8 cellular contexts compared by ENCODE assay signal in genomic region chr16:88811850-88812736, GRCh38. TPM values are rescaled to one million over a fixed set of nuclear protein-coding genes. Genes with fewer than 3 reads are reported as not detected.
DNase-seq lines count a peak whose midpoint lies in the region; ATAC-seq and TF ChIP-seq lines count a peak whose summit lies in the region.

TSS of gene APRT (minus strand) at chr16:88811928. CDS start at chr16:88811899, 29 bp downstream.

- no peaks in the 10 kb centered on the region for H3K27me3 ChIP-seq in GM23338 (ENCODE audit: insufficient read depth)
- H3K27me3 ChIP-seq in fibroblast of lung (ENCODE audit: control insufficient read depth, insufficient read depth, low read length): no peaks in the 10 kb centered on the region

- peak; percentile 30 to 59 for TF ChIP-seq CTCF in GM23338 (conservative IDR thresholded peaks at IDR 0.05; ENCODE audit: low read depth in 2 of 2)
- TF ChIP-seq CTCF in fibroblast of lung (conservative IDR thresholded peaks at IDR 0.05 in 1 of 2, IDR thresholded peaks at IDR 0.05 in 1 of 2; ENCODE audit: low read depth in 1 of 2, low read length in 2 of 2): peak; percentile 5 to 22

- peak within 1 kb of the TSS; percentile 99 for H3K4me2 ChIP-seq in GM23338
- H3K4me2 ChIP-seq in fibroblast of lung (ENCODE audit: extremely low read depth, insufficient read depth, low read length): peak within 1 kb of the TSS; percentile 83

- POLR2A ChIA-PET in naive thymus-derived CD8-positive, alpha-beta T cell (lab: Charles Lee): interaction anchor here (0.6 to 5.4 kb wide), 21 partner anchors 9 to 429 kb away, joined by 3 to 59 read pairs (median 4); partner anchors contain the start of genes CDT1, GALNS, PIEZO1 and TRAPPC2L

- H2AFZ ChIP-seq in GM23338 (peak within 1 kb of the TSS; percentile 98), fibroblast of lung (ENCODE audit: low read length) (peak within 1 kb of the TSS; percentile 74)

- peaks cover 36% of the 10 kb centered on the region for H3F3A ChIP-seq in GM23338 (replicated peaks; ENCODE audit: low read depth)

- DNase-seq in EH (ENCODE audit: low read depth) (peak; percentile 93), GM23338 (ENCODE audit: low spot score) (peak; percentile 90), LHCN-M2 (ENCODE audit: low read depth) (peak; percentile 91), RKO (ENCODE audit: low spot score) (peak; percentile 95), fibroblast of lung (ENCODE audit: low read depth in 2 of 2) (peak; percentile 93 to 95)
- peak; percentile 96 to 97 for DNase-seq in activated T-helper 1 cell treated with anti-CD3 and anti-CD28 coated beads, Interleukin-2, amount 50 U/mL, for 16 hours (ENCODE audit: low read depth in 1 of 2, low spot score in 1 of 2)
- DNase-seq in naive thymus-derived CD8-positive, alpha-beta T cell: peak; percentile 93 to 99 (median 98)
- peak; percentile 97 for DNase-seq in stimulated activated naive B cell treated with anti-CD40 and anti-IgM and Interleukin-4, amounts not matched to agents 10 μg/mL and 1 μg/mL and 100 μg/mL, for 72 hours

- peaks cover 11% of the 10 kb centered on the region; the same call in 2 of the 3 replicates for H3K4me1 Mint-ChIP-seq in GM23338
- H3K4me1 Mint-ChIP-seq in naive thymus-derived CD8-positive, alpha-beta T cell: peaks cover 3 to 26% (median 22%) of the 10 kb centered on the region in 4 donors
- H3K4me1 Mint-ChIP-seq in stimulated activated naive B cell treated with anti-CD40 and anti-IgM and Interleukin-4, amounts not matched to agents 10 μg/mL and 1 μg/mL and 100 μg/mL, for 72 hours: peaks cover 13 to 54% of the 10 kb centered on the region in 2 donors

- H3K9me3 ChIP-seq in fibroblast of lung (ENCODE audit: control insufficient read depth, insufficient read depth, low read depth, low read length): no peaks in the 10 kb centered on the region

- peak within 1 kb of the TSS; percentile 93 for H3K4me3 ChIP-seq in GM23338
- peak within 1 kb of the TSS; percentile 65 to 75 (median 72) for H3K4me3 ChIP-seq in fibroblast of lung (replicated peaks in 1 of 4; ENCODE audit: control extremely low read depth in 1 of 4, insufficient read depth in 1 of 4, low read depth in 3 of 4, low read length in 4 of 4)

- H3K9me2 ChIP-seq in GM23338 (ENCODE audit: insufficient read depth): no peaks in the 10 kb centered on the region

- peak within 1 kb of the TSS; percentile 91 for H3K9ac ChIP-seq in fibroblast of lung (ENCODE audit: insufficient read depth, low read length)

- H3K27me3 Mint-ChIP-seq in GM23338 (ENCODE audit: insufficient read depth, low read depth, poor library complexity): peaks cover 40% of the 10 kb centered on the region
- H3K27me3 Mint-ChIP-seq in naive thymus-derived CD8-positive, alpha-beta T cell: no peaks in the 10 kb centered on the region
- no peaks in the 10 kb centered on the region for H3K27me3 Mint-ChIP-seq in stimulated activated naive B cell treated with anti-CD40 and anti-IgM and Interleukin-4, amounts not matched to agents 10 μg/mL and 1 μg/mL and 100 μg/mL, for 72 hours

- peaks cover 4% of the 10 kb centered on the region; the same call in 1 of the 3 replicates for H3K9me3 Mint-ChIP-seq in GM23338
- H3K9me3 Mint-ChIP-seq in naive thymus-derived CD8-positive, alpha-beta T cell: no peaks in the 10 kb centered on the region
- no peaks in the 10 kb centered on the region for H3K9me3 Mint-ChIP-seq in stimulated activated naive B cell treated with anti-CD40 and anti-IgM and Interleukin-4, amounts not matched to agents 10 μg/mL and 1 μg/mL and 100 μg/mL, for 72 hours

- H3K36me3 ChIP-seq in GM23338 (ENCODE audit: insufficient read depth) (peaks cover 15% of the 10 kb centered on the region), fibroblast of lung (ENCODE audit: control insufficient read depth, insufficient read depth, low read length) (peaks cover 17% of the 10 kb centered on the region)

- H4K20me1 ChIP-seq in GM23338 (replicated peaks; ENCODE audit: insufficient read depth) (no peaks in the 10 kb centered on the region; the same call in 1 of the 2 replicates), fibroblast of lung (ENCODE audit: control insufficient read depth, extremely low read depth, insufficient read depth, low read length) (no peaks in the 10 kb centered on the region)

- H3K4me1 ChIP-seq in GM23338 (ENCODE audit: insufficient read depth) (no peaks in the 10 kb centered on the region; the same call in 1 of the 2 replicates), fibroblast of lung (ENCODE audit: control insufficient read depth, extremely low read depth, insufficient read depth, low read length) (peaks cover 15% of the 10 kb centered on the region)

- peaks cover 38% of the 10 kb centered on the region for H3K36me3 Mint-ChIP-seq in GM23338 (ENCODE audit: low read depth)
- peaks cover 0 to 12% (median 1%) of the 10 kb centered on the region in 3 donors for H3K36me3 Mint-ChIP-seq in naive thymus-derived CD8-positive, alpha-beta T cell
- H3K36me3 Mint-ChIP-seq in stimulated activated naive B cell treated with anti-CD40 and anti-IgM and Interleukin-4, amounts not matched to agents 10 μg/mL and 1 μg/mL and 100 μg/mL, for 72 hours: peaks cover 28 to 34% of the 10 kb centered on the region in 2 donors

- peak within 1 kb of the TSS; percentile 98 for H3K27ac Mint-ChIP-seq in GM23338
- peak within 1 kb of the TSS; percentile 81 to 99 (median 97) for H3K27ac Mint-ChIP-seq in naive thymus-derived CD8-positive, alpha-beta T cell
- H3K27ac Mint-ChIP-seq in stimulated activated naive B cell treated with anti-CD40 and anti-IgM and Interleukin-4, amounts not matched to agents 10 μg/mL and 1 μg/mL and 100 μg/mL, for 72 hours: peak within 1 kb of the TSS; percentile 99

- peak; percentile 57 for ATAC-seq in GM23338
- ATAC-seq in naive thymus-derived CD8-positive, alpha-beta T cell: peak; percentile 83 to 88
- peak; percentile 74 to 83 for ATAC-seq in stimulated activated naive B cell treated with anti-CD40 and anti-IgM and Interleukin-4, amounts not matched to agents 10 μg/mL and 1 μg/mL and 100 μg/mL, for 72 hours (replicated peaks)

- H3K4me3 Mint-ChIP-seq in GM23338: peak within 1 kb of the TSS; percentile 88
- H3K4me3 Mint-ChIP-seq in naive thymus-derived CD8-positive, alpha-beta T cell: peak within 1 kb of the TSS; percentile 94 to 98 (median 96)
- peak within 1 kb of the TSS; percentile 94 to 95 for H3K4me3 Mint-ChIP-seq in stimulated activated naive B cell treated with anti-CD40 and anti-IgM and Interleukin-4, amounts not matched to agents 10 μg/mL and 1 μg/mL and 100 μg/mL, for 72 hours

- H3K27ac ChIP-seq in GM23338 (ENCODE audit: low read depth) (peak within 1 kb of the TSS; percentile 98), fibroblast of lung (ENCODE audit: insufficient read depth, low read length) (peak within 1 kb of the TSS; percentile 88)

- H3K79me2 ChIP-seq in GM23338 (replicated peaks; ENCODE audit: insufficient read depth) (peaks cover 13% of the 10 kb centered on the region), fibroblast of lung (ENCODE audit: control insufficient read depth, insufficient read depth, low read length) (peaks cover 16% of the 10 kb centered on the region)

TF ChIP-seq in GM23338, 12 proteins besides CTCF, POLR2A, EP300 and RAD21:
- peak; percentile 99 for TF ChIP-seq POLR2AphosphoS5 (IDR thresholded peaks at IDR 0.05; ENCODE audit: low read depth)
- TF ChIP-seq ZNF331 (CRISPR knock-in tag; IDR thresholded peaks at IDR 0.05; ENCODE audit: low read depth): no peak
- TF ChIP-seq CREB1 (CRISPR knock-in tag; IDR thresholded peaks at IDR 0.05; ENCODE audit: low read depth): no peak
TF ChIP-seq in GM23338: peak in this region for 1.

RNA-seq across cellular contexts. Expression of gene APRT, which starts in this region (rescaled TPM):
- total RNA-seq in GM23338 (2014; rRNA removed; shearing (Covaris generic)): 250 and 258 TPM in 2 replicates
- polyA plus RNA-seq in GM23338 (2016; fragmentation: Nextera tagmentation; extraction: Ambion mirVana) (522 and 536 TPM in 2 replicates), fibroblast of lung (39.2 and 57.6 TPM in 2 replicates)
- total RNA-seq in LHCN-M2 (2014; rRNA removed) (142 and 145 TPM in 2 replicates), fibroblast of lung (50.3 and 95.6 TPM in 2 replicates)
- polyA plus RNA-seq in LHCN-M2 (2012): 188 TPM
- 155 and 232 TPM in 2 replicates for polyA plus RNA-seq in fibroblast of lung (2012)
- polyA minus RNA-seq in fibroblast of lung (ENCODE audit: low replicate concordance): 62.8 and 64.3 TPM in 2 replicates
- total RNA-seq in naive thymus-derived CD8-positive, alpha-beta T cell: 100 to 1,000 TPM; 174 to 183 TPM
- polyA plus RNA-seq in naive thymus-derived CD8-positive, alpha-beta T cell: 100 to 1,000 TPM; 428 to 492 (median 431) TPM

Comparison
In these comparisons a context has a peak if more than half of its experiments do, and no peak if none do; other contexts are left out.
1. Peak in every context shown above with its lines: DNase-seq, ATAC-seq, H3K4me3 ChIP-seq and H3K27ac ChIP-seq.